10 cellular contexts compared by ENCODE assay signal in the genomic region with DNA sequence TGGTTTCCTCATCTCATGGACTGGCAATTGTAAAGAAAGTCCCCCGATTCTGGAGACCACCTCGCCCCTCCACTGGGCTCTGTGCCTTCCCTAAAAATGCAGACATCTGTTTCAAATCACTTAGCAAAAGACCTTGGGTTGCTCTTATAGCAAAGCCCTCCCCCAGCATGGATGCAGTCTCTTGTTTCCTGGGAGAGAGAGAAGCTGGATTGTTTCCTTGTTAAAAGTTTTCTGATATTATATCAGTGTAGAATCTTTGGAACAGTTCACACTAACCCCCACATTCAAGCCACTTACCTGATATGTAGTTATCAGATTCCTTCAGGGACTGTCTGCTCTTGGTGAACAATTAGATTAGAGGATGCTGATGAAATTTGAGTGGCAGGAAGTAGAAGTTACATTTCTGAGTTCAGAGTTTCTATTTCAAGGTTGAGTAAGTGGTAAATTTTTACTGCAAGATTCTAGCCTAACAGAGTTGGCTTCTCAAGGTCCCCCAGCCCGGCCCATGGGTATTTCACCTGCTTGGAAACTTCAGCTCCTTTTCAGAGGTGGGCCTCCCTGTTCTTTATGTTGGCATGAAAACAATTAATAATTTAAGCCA. TPM values are rescaled to one million over a fixed set of nuclear protein-coding genes. Genes with fewer than 3 reads are reported as not detected.
DNase-seq lines count a peak whose midpoint lies in the region; ATAC-seq and TF ChIP-seq lines count a peak whose summit lies in the region.
"Had no signal": no experiment of that assay in that cellular context is flagged by ENCODE, and none has a peak within 500 bp of the region (broad histone marks: within the 10 kb centered on the region; RNA-seq: fewer than 3 reads in every experiment).

No MANE protein-coding gene starts in this region.

- H3K9me3 ChIP-seq in naive thymus-derived CD4-positive, alpha-beta T cell (ENCODE audit: control insufficient read depth in 2 of 3, low read length in 3 of 3): no peaks in the 10 kb centered on the region
- no peaks in the 10 kb centered on the region for H3K9me3 ChIP-seq in mesenchymal stem cell (ENCODE audit: control insufficient read depth, low read length)
- H3K9me3 ChIP-seq: gastrocnemius medialis had no signal

- H3K27me3 Mint-ChIP-seq in T-helper 1 cell treated with Interleukin-12 subunit alpha and Interleukin-12 subunit beta and Interleukin-4 antibody, amounts not matched to agents 30 μg/mL and 1 μg/mL, for 36 hours (ENCODE audit: low read depth): no peaks in the 10 kb centered on the region
- H3K27me3 Mint-ChIP-seq in naive thymus-derived CD4-positive, alpha-beta T cell: no peaks in the 10 kb centered on the region
- H3K27me3 Mint-ChIP-seq in endothelial cell (ENCODE audit: unreplicated experiment): peaks cover 3% of the 10 kb centered on the region

- 77% methylated on average over 2 of the region's 3 CpGs for WGBS in mesenchymal stem cell

- peaks cover 63% of the 10 kb centered on the region for H3K4me1 Mint-ChIP-seq in T-helper 1 cell treated with Interleukin-12 subunit alpha and Interleukin-12 subunit beta and Interleukin-4 antibody, amounts not matched to agents 30 μg/mL and 1 μg/mL, for 36 hours (ENCODE audit: low read depth)
- H3K4me1 Mint-ChIP-seq in naive thymus-derived CD4-positive, alpha-beta T cell: peaks cover 45 to 73% (median 66%) of the 10 kb centered on the region in 7 donors
- H3K4me1 Mint-ChIP-seq in endothelial cell (ENCODE audit: unreplicated experiment): no peaks in the 10 kb centered on the region

- no peak overlapping the region for H3K4ac ChIP-seq in mesenchymal stem cell (ENCODE audit: low read depth in 1 of 2, low read length in 2 of 2)

- no peaks in the 10 kb centered on the region for H3K9me3 Mint-ChIP-seq in T-helper 1 cell treated with Interleukin-12 subunit alpha and Interleukin-12 subunit beta and Interleukin-4 antibody, amounts not matched to agents 30 μg/mL and 1 μg/mL, for 36 hours
- H3K9me3 Mint-ChIP-seq in naive thymus-derived CD4-positive, alpha-beta T cell: peaks cover 0 to 2% (median 0%) of the 10 kb centered on the region in 11 donors
- no peaks in the 10 kb centered on the region for H3K9me3 Mint-ChIP-seq in endothelial cell (ENCODE audit: unreplicated experiment)

- POLR2A ChIA-PET in naive thymus-derived CD4-positive, alpha-beta T cell (lab: Charles Lee): interaction anchor here (1.6 to 3.0 kb wide), 2 partner anchors 54 to 58 kb away, joined by 4 to 13 read pairs; no protein-coding TSS in a partner anchor

- H3K36me3 Mint-ChIP-seq in T-helper 1 cell treated with Interleukin-12 subunit alpha and Interleukin-12 subunit beta and Interleukin-4 antibody, amounts not matched to agents 30 μg/mL and 1 μg/mL, for 36 hours (ENCODE audit: low read depth): peaks cover 29% of the 10 kb centered on the region
- peaks cover 0 to 36% (median 6%) of the 10 kb centered on the region in 5 donors for H3K36me3 Mint-ChIP-seq in naive thymus-derived CD4-positive, alpha-beta T cell
- no peaks in the 10 kb centered on the region for H3K36me3 Mint-ChIP-seq in endothelial cell (ENCODE audit: low read depth, unreplicated experiment)

- no peak overlapping the region for H2BK12ac ChIP-seq in mesenchymal stem cell (ENCODE audit: low read length in 2 of 2)

- ATAC-seq in GM18498 (IDR thresholded peaks at IDR 0.05; ENCODE audit: unreplicated experiment): peak; percentile 31
- ATAC-seq in GM21723 (IDR thresholded peaks at IDR 0.05; ENCODE audit: unreplicated experiment): peak; percentile 33
- no peak for ATAC-seq in naive thymus-derived CD4-positive, alpha-beta T cell
- ATAC-seq: gastrocnemius medialis had no signal

- TF ChIP-seq CTCF in endothelial cell (IDR thresholded peaks at IDR 0.05; ENCODE audit: unreplicated experiment): no peak

- CTCF ChIA-PET in naive thymus-derived CD4-positive, alpha-beta T cell (lab: Charles Lee): interaction anchor here (0.5 to 0.7 kb wide), 2 partner anchors 167 to 786 kb away, joined by 3 read pairs; no protein-coding TSS in a partner anchor

- H3K27ac ChIP-seq in naive thymus-derived CD4-positive, alpha-beta T cell (ENCODE audit: low read depth, low read length): peak overlapping the region; percentile 30
- no peak overlapping the region for H3K27ac ChIP-seq in mesenchymal stem cell (ENCODE audit: low read length, poor library complexity, severe bottlenecking)
- H3K27ac ChIP-seq: brain microvascular endothelial cell, gastrocnemius medialis had no signal

- H2BK120ac ChIP-seq in mesenchymal stem cell (ENCODE audit: low read depth, low read length): no peak overlapping the region

- H4K91ac ChIP-seq in mesenchymal stem cell (ENCODE audit: low read length): no peak overlapping the region

- H3K18ac ChIP-seq in mesenchymal stem cell (ENCODE audit: low read depth in 1 of 2, low read length in 2 of 2): no peak overlapping the region

- H2AK5ac ChIP-seq in mesenchymal stem cell (ENCODE audit: low read length, severe bottlenecking): no peak overlapping the region

- H3K27me3 ChIP-seq in naive thymus-derived CD4-positive, alpha-beta T cell (ENCODE audit: control insufficient read depth in 2 of 2, insufficient read depth in 2 of 2, low read length in 2 of 2): no peaks in the 10 kb centered on the region
- H3K27me3 ChIP-seq in mesenchymal stem cell (ENCODE audit: control insufficient read depth in 1 of 2, insufficient read depth in 1 of 2, low read length in 2 of 2): no peaks in the 10 kb centered on the region
- H3K27me3 ChIP-seq: brain microvascular endothelial cell, gastrocnemius medialis had no signal

- no peaks in the 10 kb centered on the region for H3K79me1 ChIP-seq in mesenchymal stem cell (replicated peaks; ENCODE audit: low read length, poor library complexity, severe bottlenecking)

- intact Hi-C loops in naive thymus-derived CD4-positive, alpha-beta T cell (cut with micrococcal nuclease): loop anchor here in 1 of 2 donors (2.0 to 10.0 kb wide), 8 partner anchors 43 to 1343 kb away; a partner anchor contains a TSS

- H2AFZ ChIP-seq in mesenchymal stem cell (ENCODE audit: low read depth, low read length): no peak overlapping the region

- H3K9ac ChIP-seq in mesenchymal stem cell (ENCODE audit: low read length): no peak overlapping the region

- no peak overlapping the region for H3K23ac ChIP-seq in mesenchymal stem cell (ENCODE audit: low read length in 2 of 2)

- H3K4me2 ChIP-seq in mesenchymal stem cell (ENCODE audit: low read length, poor library complexity, severe bottlenecking): no peak overlapping the region

- no peak overlapping the region for H2BK15ac ChIP-seq in mesenchymal stem cell (ENCODE audit: low read depth, poor library complexity, severe bottlenecking)

- DNase-seq in naive thymus-derived CD4-positive, alpha-beta T cell: peak in 1 of 9 donors; percentile 2
- DNase-seq in AG08396 (ENCODE audit: low spot score): no peak
- DNase-seq in endothelial cell (ENCODE audit: low spot score): no peak
- DNase-seq in mesenchymal stem cell: no peak
- DNase-seq: brain microvascular endothelial cell, gastrocnemius medialis, NCI-H1436 had no signal

- no peak overlapping the region for H3K14ac ChIP-seq in mesenchymal stem cell (ENCODE audit: low read length in 2 of 2)

- H2BK5ac ChIP-seq in mesenchymal stem cell (ENCODE audit: low read depth, low read length, poor library complexity, severe bottlenecking): no peak overlapping the region

- peak overlapping the region; percentile 68 for H3K4me3 Mint-ChIP-seq in T-helper 1 cell treated with Interleukin-12 subunit alpha and Interleukin-12 subunit beta and Interleukin-4 antibody, amounts not matched to agents 30 μg/mL and 1 μg/mL, for 36 hours
- peak overlapping the region in 3 of 10 donors; percentile 32 to 69 (median 38) for H3K4me3 Mint-ChIP-seq in naive thymus-derived CD4-positive, alpha-beta T cell
- H3K4me3 Mint-ChIP-seq in endothelial cell (ENCODE audit: unreplicated experiment): no peak overlapping the region

- H3K36me3 ChIP-seq in naive thymus-derived CD4-positive, alpha-beta T cell (ENCODE audit: control insufficient read depth in 2 of 3, insufficient read depth in 3 of 3, low read length in 3 of 3): no peaks in the 10 kb centered on the region
- no peaks in the 10 kb centered on the region for H3K36me3 ChIP-seq in mesenchymal stem cell (ENCODE audit: control insufficient read depth in 1 of 2, insufficient read depth in 2 of 2, low read depth in 1 of 2, low read length in 2 of 2)
- H3K36me3 ChIP-seq: brain microvascular endothelial cell, gastrocnemius medialis had no signal

- peaks cover 40 to 49% of the 10 kb centered on the region in 2 donors for H3K4me1 ChIP-seq in naive thymus-derived CD4-positive, alpha-beta T cell (ENCODE audit: control insufficient read depth in 2 of 2, insufficient read depth in 2 of 2, low read length in 2 of 2)
- H3K4me1 ChIP-seq in mesenchymal stem cell (ENCODE audit: control insufficient read depth, insufficient read depth, low read depth, low read length): peaks cover 1% of the 10 kb centered on the region
- H3K4me1 ChIP-seq: gastrocnemius medialis had no signal

- H3K4me3 ChIP-seq in naive thymus-derived CD4-positive, alpha-beta T cell (ENCODE audit: low read length): no peak overlapping the region
- H3K4me3 ChIP-seq in mesenchymal stem cell (ENCODE audit: insufficient read depth in 1 of 2, low read depth in 1 of 2, low read length in 2 of 2): no peak overlapping the region
- H3K4me3 ChIP-seq: gastrocnemius medialis had no signal

- no peak overlapping the region for H4K8ac ChIP-seq in mesenchymal stem cell (ENCODE audit: low read length)

- H3K27ac Mint-ChIP-seq in T-helper 1 cell treated with Interleukin-12 subunit alpha and Interleukin-12 subunit beta and Interleukin-4 antibody, amounts not matched to agents 30 μg/mL and 1 μg/mL, for 36 hours: peak overlapping the region; percentile 84
- peak overlapping the region; percentile 17 to 94 (median 80) for H3K27ac Mint-ChIP-seq in naive thymus-derived CD4-positive, alpha-beta T cell
- no peak overlapping the region for H3K27ac Mint-ChIP-seq in endothelial cell (ENCODE audit: unreplicated experiment)

RNA-seq across cellular contexts. Expression of a gene that starts 56.4 kb away (rescaled TPM):
- total RNA-seq in naive thymus-derived CD4-positive, alpha-beta T cell: 10 to 100 TPM; 12.2 to 57.2 (median 19.3) TPM
- polyA plus RNA-seq in naive thymus-derived CD4-positive, alpha-beta T cell: 1 to 10 TPM; 2.5 to 2.9 TPM
- 1.1 TPM for total RNA-seq in endothelial cell (ENCODE audit: unreplicated experiment)
- 2.2 TPM for polyA plus RNA-seq in mesenchymal stem cell (2013, experiment 1 of 2)
- polyA plus RNA-seq in mesenchymal stem cell (2013, experiment 2 of 2): 2.3 TPM
